ENCODE assay signal across 18 cellular contexts in genomic region chr13:21048901-21049655, GRCh38.
"Had no signal": no experiment of that assay in that cellular context is flagged by ENCODE, and none has a peak within 500 bp of the region (broad histone marks: within the 10 kb centered on the region; RNA-seq: fewer than 3 reads in every experiment).

No MANE protein-coding gene starts in this region.

- H3K4me2 ChIP-seq: neural progenitor cell had no signal

- H2AFZ ChIP-seq: neural progenitor cell, parathyroid adenoma had no signal

- H3K4me3 ChIP-seq: adrenal gland, neural progenitor cell, SK-N-MC had no signal

- ATAC-seq: left ventricle myocardium superior; stimulated activated memory B cell treated with anti-CD40 and anti-IgM and Interleukin-4, amounts not matched to agents 10 μg/mL and 1 μg/mL and 100 μg/mL, for 72 hours; T-helper 17 cell had no signal

- H3K27me3 ChIP-seq: adrenal gland, neural progenitor cell had no signal

- H3K9me3 ChIP-seq: adrenal gland had no signal

- H3K4me1 ChIP-seq: parathyroid adenoma had no signal

- H3K9ac ChIP-seq: neural progenitor cell, parathyroid adenoma had no signal

- DNase-seq: activated CD4-positive, alpha-beta T cell treated with anti-CD3 and anti-CD28 coated beads, Interleukin-2, amount 50 U/mL, for 1 hour; activated CD4-positive, CD25-positive, alpha-beta regulatory T cell; activated naive CD4-positive, alpha-beta T cell treated with anti-CD3 and anti-CD28 coated beads, Interleukin-2, amount 50 U/mL, for 16 hours; activated T-cell treated with anti-CD3 and anti-CD28 coated beads, Interleukin-2, amount 50 U/mL, for 1 hour; caudate nucleus; dermis blood vessel endothelial cell; islet precursor cell; left ventricle myocardium superior; mesenchymal stem cell; retina; small intestine; substantia nigra; T-helper 17 cell had no signal

- H3K27ac ChIP-seq: adrenal gland, neural progenitor cell, parathyroid adenoma, SK-N-MC had no signal
